Comparison of ENCODE assay signal across 8 cellular contexts in the genomic region with DNA sequence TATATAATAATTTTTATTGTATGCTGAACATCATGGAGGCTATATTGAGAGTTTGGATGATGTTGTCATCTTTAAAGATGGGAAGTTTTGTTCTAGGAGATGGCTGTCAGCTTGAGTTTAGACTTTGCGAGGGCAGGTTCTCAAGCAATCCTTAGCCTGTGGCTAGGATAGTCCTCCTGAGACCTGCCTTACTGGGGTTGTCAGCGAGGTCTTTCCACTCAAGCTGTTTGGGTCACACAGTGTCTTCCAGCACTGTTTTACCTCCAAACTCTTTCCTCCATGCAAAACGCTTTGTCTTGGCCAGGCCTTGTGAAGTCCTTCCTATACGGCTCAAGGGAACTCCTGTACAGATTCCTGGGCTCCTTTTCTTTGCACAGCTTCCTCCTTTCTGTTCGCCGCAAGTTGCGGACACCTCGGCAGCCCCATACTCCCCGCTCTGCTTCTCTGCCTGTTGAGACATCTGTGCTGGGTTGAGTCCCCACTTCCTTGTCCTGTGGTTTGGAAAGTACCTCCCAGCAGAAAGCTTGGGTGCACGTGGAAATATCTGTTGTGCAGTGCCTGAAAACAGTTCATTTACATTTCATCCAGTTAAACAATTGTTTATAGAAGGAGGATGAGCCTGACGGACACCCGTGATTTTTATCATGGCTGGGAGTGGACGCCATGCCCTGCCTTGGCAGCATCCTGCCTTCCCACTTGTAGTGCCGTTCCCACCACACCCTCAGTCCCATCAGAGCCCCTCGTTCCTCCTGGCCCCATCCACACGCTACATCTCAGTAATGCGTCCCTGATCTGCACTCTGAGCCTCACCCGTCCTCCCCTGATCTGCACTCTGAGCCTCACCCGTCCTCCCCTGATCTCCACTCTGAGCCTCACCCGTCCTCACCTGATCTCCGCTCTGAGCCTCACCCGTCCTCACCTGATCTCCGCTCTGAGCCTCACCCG. TPM values are rescaled to one million over a fixed set of nuclear protein-coding genes. Genes with fewer than 3 reads are reported as not detected.
DNase-seq lines count a peak whose midpoint lies in the region; ATAC-seq, FAIRE-seq and TF ChIP-seq lines count a peak whose summit lies in the region.

No MANE protein-coding gene starts in this region.

- 65 to 68% (median 67%) methylated on average over 24 of the region's 24 CpGs for WGBS in small intestine, 3 donors
- WGBS in hepatocyte (ENCODE audit: low lambda C conversion rate, missing lambda C conversion rate), result 87% methylated on average over 24 of the region's 24 CpGs
- WGBS in sigmoid colon, 2 donors, result 54 to 62% methylated on average over 24 of the region's 24 CpGs

- peaks cover 9% of the 10 kb centered on the region for H3K9me3 Mint-ChIP-seq in activated naive CD4-positive, alpha-beta T cell treated with anti-CD3 and anti-CD28 coated beads for 36 hours

- FAIRE-seq in small intestine (lab: Jason Lieb, UNC), result no peak

- H4K20me1 ChIP-seq in OCI-LY3 (ENCODE audit: insufficient read depth, low read length) (no peaks in the 10 kb centered on the region), hepatocyte (ENCODE audit: insufficient read depth, poor library complexity, severe bottlenecking) (no peaks in the 10 kb centered on the region)

- H3K27ac Mint-ChIP-seq in activated naive CD4-positive, alpha-beta T cell treated with anti-CD3 and anti-CD28 coated beads for 36 hours, result peak overlapping the region; percentile 67

- peak overlapping the region; percentile 57 for H3K9ac ChIP-seq in OCI-LY3 (ENCODE audit: low read length)

- no peaks in the 10 kb centered on the region for H3K36me3 Mint-ChIP-seq in activated naive CD4-positive, alpha-beta T cell treated with anti-CD3 and anti-CD28 coated beads for 36 hours (ENCODE audit: low read depth)

- DNase-seq in GM20000 (ENCODE audit: low spot score), result peak; percentile 84
- DNase-seq in activated naive CD4-positive, alpha-beta T cell treated with anti-CD3 and anti-CD28 coated beads for 36 hours, result peak; percentile 77
- peak; percentile 18 for DNase-seq in small intestine
- no peak for DNase-seq in hepatocyte (ENCODE audit: low spot score)
- no peak for DNase-seq in SJCRH30
- no peak for DNase-seq in sigmoid colon

- peaks cover 44% of the 10 kb centered on the region for H3K4me1 Mint-ChIP-seq in activated naive CD4-positive, alpha-beta T cell treated with anti-CD3 and anti-CD28 coated beads for 36 hours (ENCODE audit: low read depth)

- peak overlapping the region; percentile 47 for H2AFZ ChIP-seq in OCI-LY3 (ENCODE audit: low read depth, low read length)
- no peak overlapping the region for H2AFZ ChIP-seq in hepatocyte

- H3K4me2 ChIP-seq in OCI-LY3 (ENCODE audit: low read length), result peak overlapping the region; percentile 80
- no peak overlapping the region for H3K4me2 ChIP-seq in hepatocyte

- no peak for ATAC-seq in GM19035 (IDR thresholded peaks at IDR 0.05; ENCODE audit: unreplicated experiment)

- CTCF ChIA-PET in activated naive CD4-positive, alpha-beta T cell treated with anti-CD3 and anti-CD28 coated beads for 36 hours (lab: Charles Lee), result no interaction called here

- no peaks in the 10 kb centered on the region for H3K9me3 ChIP-seq in OCI-LY3 (ENCODE audit: insufficient read depth, low read length)
- no peaks in the 10 kb centered on the region for H3K9me3 ChIP-seq in small intestine (ENCODE audit: control insufficient read depth, low read depth)
- no peaks in the 10 kb centered on the region for H3K9me3 ChIP-seq in hepatocyte (ENCODE audit: low read depth)
- H3K9me3 ChIP-seq in SJCRH30 (replicated peaks), result no peaks in the 10 kb centered on the region
- H3K9me3 ChIP-seq in sigmoid colon, result peaks cover 0 to 3% (median 0%) of the 10 kb centered on the region in 4 donors

- H3K79me2 ChIP-seq in OCI-LY3 (ENCODE audit: low read length), result no peaks in the 10 kb centered on the region
- H3K79me2 ChIP-seq in hepatocyte, result no peaks in the 10 kb centered on the region

- no peaks in the 10 kb centered on the region for H3K36me3 ChIP-seq in OCI-LY3 (replicated peaks; ENCODE audit: low read depth, low read length)
- H3K36me3 ChIP-seq in small intestine (ENCODE audit: control insufficient read depth in 2 of 2, insufficient read depth in 2 of 2, low read length in 2 of 2), result no peaks in the 10 kb centered on the region
- H3K36me3 ChIP-seq in hepatocyte (replicated peaks; ENCODE audit: insufficient read depth, low read depth), result no peaks in the 10 kb centered on the region
- H3K36me3 ChIP-seq in SJCRH30, result no peaks in the 10 kb centered on the region
- H3K36me3 ChIP-seq in sigmoid colon, result no peaks in the 10 kb centered on the region

- TF ChIP-seq POLR2A in sigmoid colon (IDR thresholded peaks at IDR 0.05), result no peak

- H3K4me1 ChIP-seq in OCI-LY3 (ENCODE audit: low read length) (peaks cover 48% of the 10 kb centered on the region), small intestine (ENCODE audit: control insufficient read depth in 2 of 2, insufficient read depth in 1 of 2, low read depth in 1 of 2, low read length in 1 of 2) (no peaks in the 10 kb centered on the region), hepatocyte (ENCODE audit: insufficient read depth) (no peaks in the 10 kb centered on the region), SJCRH30 (no peaks in the 10 kb centered on the region), sigmoid colon (no peaks in the 10 kb centered on the region)

- no peak for TF ChIP-seq EP300 in sigmoid colon (IDR thresholded peaks at IDR 0.05)

- H3K27me3 ChIP-seq in OCI-LY3 (ENCODE audit: low read depth, low read length) (no peaks in the 10 kb centered on the region), small intestine (ENCODE audit: control insufficient read depth in 2 of 2, insufficient read depth in 2 of 2, low read length in 2 of 2) (no peaks in the 10 kb centered on the region), hepatocyte (peaks cover 8% of the 10 kb centered on the region), SJCRH30 (no peaks in the 10 kb centered on the region), sigmoid colon (peaks cover 4 to 37% (median 23%) of the 10 kb centered on the region in 3 donors)

- no peaks in the 10 kb centered on the region for H3K27me3 Mint-ChIP-seq in activated naive CD4-positive, alpha-beta T cell treated with anti-CD3 and anti-CD28 coated beads for 36 hours (ENCODE audit: low read depth)

- H3K27ac ChIP-seq in OCI-LY3 (ENCODE audit: low read length) (peak overlapping the region; percentile 87), small intestine (ENCODE audit: low read depth in 1 of 2, low read length in 1 of 2) (peak overlapping the region in 1 of 2 donors; percentile 56), hepatocyte (no peak overlapping the region), SJCRH30 (no peak overlapping the region), sigmoid colon (no peak overlapping the region)

- no peaks in the 10 kb centered on the region for H3K9me2 ChIP-seq in hepatocyte (replicated peaks; ENCODE audit: insufficient read depth)

- TF ChIP-seq CTCF in GM20000 (IDR thresholded peaks at IDR 0.05; ENCODE audit: extremely low read depth, missing control alignments) (no peak), OCI-LY3 (IDR thresholded peaks at IDR 0.05; ENCODE audit: low read depth, low read length) (no peak), hepatocyte (IDR thresholded peaks at IDR 0.05; ENCODE audit: poor library complexity) (no peak), sigmoid colon (IDR thresholded peaks at IDR 0.05) (no peak)

- peak overlapping the region; percentile 65 for H3K4me3 Mint-ChIP-seq in activated naive CD4-positive, alpha-beta T cell treated with anti-CD3 and anti-CD28 coated beads for 36 hours

- intact Hi-C loops in activated naive CD4-positive, alpha-beta T cell treated with anti-CD3 and anti-CD28 coated beads for 36 hours (cut with micrococcal nuclease), result loop anchor here (1.0 kb wide), 1 partner anchor 65 kb away; no protein-coding TSS in a partner anchor
- intact Hi-C loops in sigmoid colon (cut with DNase I), result no loop called here

- H3K4me3 ChIP-seq in OCI-LY3 (ENCODE audit: low read length) (peak overlapping the region; percentile 68), small intestine (ENCODE audit: low read depth in 1 of 2, low read length in 2 of 2) (no peak overlapping the region), hepatocyte (no peak overlapping the region), SJCRH30 (no peak overlapping the region), sigmoid colon (no peak overlapping the region)

RNA-seq across cellular contexts. Expression of a gene that starts 55.0 kb away (rescaled TPM):
- total RNA-seq in activated naive CD4-positive, alpha-beta T cell treated with anti-CD3 and anti-CD28 coated beads for 36 hours, result not detected
- 1 to 10 TPM; 1.4 to 5.7 (median 2.5) TPM for polyA plus RNA-seq in small intestine
- total RNA-seq in hepatocyte, result 0.07 TPM in 1 of 2 replicates, not detected in the other
- polyA plus RNA-seq in hepatocyte, result 1.1 and 1.5 TPM in 2 replicates
- total RNA-seq in SJCRH30 (2014; rRNA removed; shearing (Covaris generic)), result 1.8 and 3.5 TPM in 2 replicates
- 10 to 100 TPM in 1 of 4 donors, 1 to 10 TPM in 2, under 1 TPM in 1; 0.95 to 26.8 (median 3.4) TPM for total RNA-seq in sigmoid colon
- polyA plus RNA-seq in sigmoid colon, result 1 to 10 TPM; 4.2 to 9.8 (median 7.2) TPM

Comparison
In these comparisons a context has a peak if more than half of its experiments do, and no peak if none do; other contexts are left out.
1. DNase-seq: peak in GM20000 (single experiment), activated naive CD4-positive, alpha-beta T cell treated with anti-CD3 and anti-CD28 coated beads for 36 hours (single experiment) and small intestine (single experiment); none in hepatocyte (single experiment), SJCRH30 (0 of 2) and sigmoid colon (single experiment).